Comparison of ENCODE assay signal across 8 cellular contexts in genomic region chr1:159132271-159132881, GRCh38. TPM values are rescaled to one million over a fixed set of nuclear protein-coding genes. Genes with fewer than 3 reads are reported as not detected.
DNase-seq lines count a peak whose midpoint lies in the region; ATAC-seq and TF ChIP-seq lines count a peak whose summit lies in the region.

No MANE protein-coding gene starts in this region.

- 56% methylated on average over 12 of the region's 12 CpGs for WGBS in right cardiac atrium

- DNase-seq in DMS 273 (lab: John Stamatoyannopoulos, UW; ENCODE audit: unreplicated experiment): peak; percentile 74
- no peak for DNase-seq in DMS 273 treated with DMSO at 0.1 percent for 48 hours (lab: John Stamatoyannopoulos, UW)
- peak; percentile 1 for DNase-seq in LNCaP clone FGC (ENCODE audit: low read depth)
- peak; percentile 4 to 62 (median 42) for DNase-seq in T-helper 2 cell
- DNase-seq in ascending aorta (ENCODE audit: low spot score in 2 of 2): no peak
- peak; percentile 38 to 73 (median 72) for DNase-seq in right cardiac atrium
- peak; percentile 12 for DNase-seq in skeletal muscle cell (ENCODE audit: low read depth)

- H3K4me1 ChIP-seq in ascending aorta: no peaks in the 10 kb centered on the region
- H3K4me1 ChIP-seq in right cardiac atrium (ENCODE audit: control insufficient read depth, insufficient read depth, low read length): no peaks in the 10 kb centered on the region

- TF ChIP-seq CTCF in LNCaP clone FGC (IDR thresholded peaks at IDR 0.05; ENCODE audit: control insufficient read depth, extremely low read depth, insufficient read depth): peak; percentile 88
- peak; percentile 22 to 65 (median 52) for TF ChIP-seq CTCF in ascending aorta (IDR thresholded peaks at IDR 0.05)

- intact Hi-C loops in ascending aorta (cut with DNase I) (no loop called here), right cardiac atrium (cut with DNase I) (no loop called here)

- ATAC-seq in right cardiac atrium (no peak), GM19397 (IDR thresholded peaks at IDR 0.05; ENCODE audit: unreplicated experiment) (no peak)

- H3K4me3 ChIP-seq in LNCaP clone FGC (ENCODE audit: low read depth, low read length) (no peak overlapping the region), ascending aorta (no peak overlapping the region), right cardiac atrium (ENCODE audit: low read length) (no peak overlapping the region), skeletal muscle cell (ENCODE audit: low read depth, low read length) (no peak overlapping the region)

- H3K9me3 ChIP-seq in ascending aorta (no peaks in the 10 kb centered on the region), right cardiac atrium (ENCODE audit: control insufficient read depth, low read length) (no peaks in the 10 kb centered on the region)

- no peak overlapping the region for H3K27ac ChIP-seq in ascending aorta
- H3K27ac ChIP-seq in right cardiac atrium (ENCODE audit: low read length): no peak overlapping the region

- no peaks in the 10 kb centered on the region for H3K36me3 ChIP-seq in ascending aorta

- H3K27me3 ChIP-seq in ascending aorta (no peaks in the 10 kb centered on the region), right cardiac atrium (ENCODE audit: control insufficient read depth, insufficient read depth) (no peaks in the 10 kb centered on the region)

RNA-seq across cellular contexts. Expression of gene CADM3, which starts 39.0 kb away (rescaled TPM):
- total RNA-seq in ascending aorta: 7.0 TPM
- 10 to 100 TPM in 2 of 4 donors, 1 to 10 TPM in 2; 6.1 to 13.2 (median 8.7) TPM for total RNA-seq in right cardiac atrium
- 9.0 TPM for polyA plus RNA-seq in right cardiac atrium

RNA-seq across cellular contexts. Expression of gene AIM2, which starts 55.8 kb away (rescaled TPM):
- total RNA-seq in ascending aorta (0.43 TPM), right cardiac atrium (under 1 TPM in 1 of 4 donors, not detected in 3; 0.23 TPM)
- polyA plus RNA-seq in right cardiac atrium: 0.09 TPM

Comparison
In these comparisons a context has a peak if more than half of its experiments do, and no peak if none do; other contexts are left out.
1. DNase-seq: peak in DMS 273 (single experiment), LNCaP clone FGC (single experiment), T-helper 2 cell (5 of 5), right cardiac atrium (3 of 3) and skeletal muscle cell (single experiment); none in DMS 273 treated with DMSO at 0.1 percent for 48 hours (single experiment) and ascending aorta (0 of 2).